In the genomic region with DNA sequence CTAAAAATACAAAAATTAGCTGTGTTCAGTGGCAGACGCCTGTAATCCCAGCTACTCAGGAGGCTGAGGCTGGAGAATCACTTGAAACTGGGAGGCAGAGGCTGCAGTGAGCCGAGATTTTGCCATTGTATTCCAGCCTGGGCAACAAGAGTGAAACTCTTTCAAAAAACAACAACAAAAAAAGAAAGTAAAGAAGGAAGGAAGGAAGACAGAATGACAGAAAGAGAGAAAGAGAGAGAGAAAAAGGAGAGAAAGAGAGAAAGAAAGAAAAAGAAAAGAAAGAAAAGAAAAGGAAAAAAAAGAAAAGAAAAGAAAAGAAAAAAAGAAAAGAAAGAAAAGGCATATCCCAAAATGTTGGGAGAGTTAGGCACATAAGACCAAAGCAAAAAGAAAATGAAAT, we compare ENCODE assay signal across 1 cellular context.
TF ChIP-seq lines count a peak whose summit lies in the region.

No MANE protein-coding gene starts in this region.

TF ChIP-seq in WTC11, 78 proteins besides CTCF, POLR2A, EP300 and RAD21:
- TF ChIP-seq, protein P1, sequence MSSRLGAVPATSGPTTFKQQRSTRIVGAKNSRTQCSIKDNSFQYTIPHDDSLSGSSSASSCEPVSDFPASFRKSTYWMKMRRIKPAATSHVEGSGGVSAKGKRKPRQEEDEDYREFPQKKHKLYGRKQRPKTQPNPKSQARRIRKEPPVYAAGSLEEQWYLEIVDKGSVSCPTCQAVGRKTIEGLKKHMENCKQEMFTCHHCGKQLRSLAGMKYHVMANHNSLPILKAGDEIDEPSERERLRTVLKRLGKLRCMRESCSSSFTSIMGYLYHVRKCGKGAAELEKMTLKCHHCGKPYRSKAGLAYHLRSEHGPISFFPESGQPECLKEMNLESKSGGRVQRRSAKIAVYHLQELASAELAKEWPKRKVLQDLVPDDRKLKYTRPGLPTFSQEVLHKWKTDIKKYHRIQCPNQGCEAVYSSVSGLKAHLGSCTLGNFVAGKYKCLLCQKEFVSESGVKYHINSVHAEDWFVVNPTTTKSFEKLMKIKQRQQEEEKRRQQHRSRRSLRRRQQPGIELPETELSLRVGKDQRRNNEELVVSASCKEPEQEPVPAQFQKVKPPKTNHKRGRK (CRISPR knock-in tag; IDR thresholded peaks at IDR 0.05; ENCODE audit: borderline replicate concordance): peak; percentile 65; the same call in 1 of the 2 replicates
- no peak for TF ChIP-seq ZNF416 (CRISPR knock-in tag; IDR thresholded peaks at IDR 0.05)
